Comparison of ENCODE assay signal across 18 cellular contexts in genomic region chr16:30736995-30737793, GRCh38. TPM values are rescaled to one million over a fixed set of nuclear protein-coding genes. Genes with fewer than 3 reads are reported as not detected.
DNase-seq lines count a peak whose midpoint lies in the region; ATAC-seq and TF ChIP-seq lines count a peak whose summit lies in the region.
"Had no signal": no experiment of that assay in that cellular context is flagged by ENCODE, and none has a peak within 500 bp of the region (broad histone marks: within the 10 kb centered on the region; RNA-seq: fewer than 3 reads in every experiment).

No MANE protein-coding gene starts in this region.

- H3K4me1 ChIP-seq in HEK293 (ENCODE audit: control insufficient read depth, insufficient read depth, low read length), result no peaks in the 10 kb centered on the region
- peaks cover 0 to 28% (median 17%) of the 10 kb centered on the region in 6 donors for H3K4me1 ChIP-seq in spleen

- H3K27ac ChIP-seq in HEK293 (ENCODE audit: extremely low read depth, low read depth, low read length), result no peak overlapping the region
- H3K27ac ChIP-seq in spleen, result peak overlapping the region in 1 of 8 donors; percentile 5

- CTCF ChIA-PET in HEK293 (lab: Yijun Ruan, JAX), result no interaction called here

- H3K9me3 ChIP-seq in HEK293 (ENCODE audit: control insufficient read depth, insufficient read depth, low read depth, low read length) (no peaks in the 10 kb centered on the region), spleen (no peaks in the 10 kb centered on the region)

- intact Hi-C loops in dendritic cell treated with granulocyte-macrophage colony-stimulating factor and Interleukin-4, amounts not matched to agents 40 ng/mL and 50 ng/mL, for 4 days (cut with micrococcal nuclease), result no loop called here
- intact Hi-C loops in spleen (cut with DNase I; ENCODE audit: low total_unique reads), result no loop called here
- intact Hi-C loops in activated T-helper 2 cell treated with anti-CD3 and anti-CD28 coated beads, Interferon-gamma antibody, Interleukin-2, Interleukin-4, amounts not matched to agents 10 μg/mL and 5 μg/mL and 100 μg/mL, durations not matched to agents 14 hours and 24 hours and 36 hours (cut with micrococcal nuclease), result no loop called here

- ATAC-seq in activated naive CD4-positive, alpha-beta T cell treated with anti-CD3 and anti-CD28 coated beads, Interleukin-2, amount 50 U/mL, for 72 hours, result no peak
- ATAC-seq in GM21576 (IDR thresholded peaks at IDR 0.05; ENCODE audit: unreplicated experiment), result no peak
- ATAC-seq: Panc1 had no signal

- H3K27ac Mint-ChIP-seq in activated naive CD4-positive, alpha-beta T cell treated with anti-CD3 and anti-CD28 coated beads, Interleukin-2, amount 50 U/mL, for 72 hours, result peak overlapping the region; percentile 3 to 9
- peak overlapping the region; percentile 1 for H3K27ac Mint-ChIP-seq in dendritic cell treated with granulocyte-macrophage colony-stimulating factor and Interleukin-4, amounts not matched to agents 40 ng/mL and 50 ng/mL, for 4 days
- H3K27ac Mint-ChIP-seq in activated T-helper 2 cell treated with anti-CD3 and anti-CD28 coated beads, Interferon-gamma antibody, Interleukin-2, Interleukin-4, amounts not matched to agents 10 μg/mL and 5 μg/mL and 100 μg/mL, durations not matched to agents 14 hours and 24 hours and 36 hours, result no peak overlapping the region
- H3K27ac Mint-ChIP-seq: B cell; CD4-positive, alpha-beta T cell had no signal

- H3K27me3 ChIP-seq in spleen (replicated peaks in 1 of 7), result no peaks in the 10 kb centered on the region

- H3K9me3 Mint-ChIP-seq in activated naive CD4-positive, alpha-beta T cell treated with anti-CD3 and anti-CD28 coated beads, Interleukin-2, amount 50 U/mL, for 72 hours, result no peaks in the 10 kb centered on the region
- no peaks in the 10 kb centered on the region for H3K9me3 Mint-ChIP-seq in dendritic cell treated with granulocyte-macrophage colony-stimulating factor and Interleukin-4, amounts not matched to agents 40 ng/mL and 50 ng/mL, for 4 days
- no peaks in the 10 kb centered on the region for H3K9me3 Mint-ChIP-seq in activated T-helper 2 cell treated with anti-CD3 and anti-CD28 coated beads, Interferon-gamma antibody, Interleukin-2, Interleukin-4, amounts not matched to agents 10 μg/mL and 5 μg/mL and 100 μg/mL, durations not matched to agents 14 hours and 24 hours and 36 hours
- H3K9me3 Mint-ChIP-seq: CD4-positive, alpha-beta T cell had no signal

- H3K4me3 Mint-ChIP-seq in dendritic cell treated with granulocyte-macrophage colony-stimulating factor and Interleukin-4, amounts not matched to agents 40 ng/mL and 50 ng/mL, for 4 days, result no peak overlapping the region
- H3K4me3 Mint-ChIP-seq in activated T-helper 2 cell treated with anti-CD3 and anti-CD28 coated beads, Interferon-gamma antibody, Interleukin-2, Interleukin-4, amounts not matched to agents 10 μg/mL and 5 μg/mL and 100 μg/mL, durations not matched to agents 14 hours and 24 hours and 36 hours (ENCODE audit: low read depth), result no peak overlapping the region
- H3K4me3 Mint-ChIP-seq: B cell; CD4-positive, alpha-beta T cell had no signal

- H3K36me3 Mint-ChIP-seq in activated naive CD4-positive, alpha-beta T cell treated with anti-CD3 and anti-CD28 coated beads, Interleukin-2, amount 50 U/mL, for 72 hours, result peaks cover 17 to 20% of the 10 kb centered on the region in 2 donors
- peaks cover 100% of the 10 kb centered on the region for H3K36me3 Mint-ChIP-seq in dendritic cell treated with granulocyte-macrophage colony-stimulating factor and Interleukin-4, amounts not matched to agents 40 ng/mL and 50 ng/mL, for 4 days (ENCODE audit: low read depth)
- peaks cover 82% of the 10 kb centered on the region for H3K36me3 Mint-ChIP-seq in activated T-helper 2 cell treated with anti-CD3 and anti-CD28 coated beads, Interferon-gamma antibody, Interleukin-2, Interleukin-4, amounts not matched to agents 10 μg/mL and 5 μg/mL and 100 μg/mL, durations not matched to agents 14 hours and 24 hours and 36 hours (ENCODE audit: low read depth)

- no peaks in the 10 kb centered on the region for H3K27me3 Mint-ChIP-seq in dendritic cell treated with granulocyte-macrophage colony-stimulating factor and Interleukin-4, amounts not matched to agents 40 ng/mL and 50 ng/mL, for 4 days
- no peaks in the 10 kb centered on the region for H3K27me3 Mint-ChIP-seq in activated T-helper 2 cell treated with anti-CD3 and anti-CD28 coated beads, Interferon-gamma antibody, Interleukin-2, Interleukin-4, amounts not matched to agents 10 μg/mL and 5 μg/mL and 100 μg/mL, durations not matched to agents 14 hours and 24 hours and 36 hours (ENCODE audit: low read depth)
- H3K27me3 Mint-ChIP-seq: B cell; CD4-positive, alpha-beta T cell had no signal

- TF ChIP-seq POLR2A in spleen (IDR thresholded peaks at IDR 0.05), result no peak

- POLR2A ChIA-PET in HEK293 (lab: Yijun Ruan, JAX), result interaction anchor here (3.8 kb wide), 1 partner anchor 11 kb away, joined by 25 read pairs; the partner anchor contains the start of gene PHKG2

- WGBS in spleen, 5 donors, result 90 to 96% (median 92%) methylated on average over 13 to 17 of the region's 17 CpGs

- DNase-seq in activated naive CD4-positive, alpha-beta T cell treated with anti-CD3 and anti-CD28 coated beads, Interleukin-2, amount 50 U/mL, for 72 hours (ENCODE audit: low spot score in 2 of 2), result no peak
- DNase-seq in activated naive CD4-positive, alpha-beta T cell treated with anti-CD3 and anti-CD28 coated beads, Interleukin-2, amount 50 U/mL, for 16 hours, result no peak
- DNase-seq in spleen, result peak; percentile 74
- no peak for DNase-seq in activated T-helper 2 cell treated with anti-CD3 and anti-CD28 coated beads, Interferon-gamma antibody, Interleukin-2, Interleukin-4, amounts not matched to agents 10 μg/mL and 5 μg/mL and 100 μg/mL, durations not matched to agents 14 hours and 24 hours and 36 hours (ENCODE audit: low spot score)
- DNase-seq: CD4-positive, alpha-beta T cell; DND-41; GDM1; GOT3; NCI-H1417 treated with DMSO at 0.1 percent for 48 hours; NCI-H2029; NCI-H2171 treated with DMSO at 0.1 percent for 48 hours; NCI-H774; Right ventricle myocardium superior had no signal

- no peak overlapping the region for H3K4me3 ChIP-seq in HEK293 (ENCODE audit: low read depth, low read length)
- H3K4me3 ChIP-seq in spleen, result no peak overlapping the region

- H3K36me3 ChIP-seq in HEK293 (ENCODE audit: control insufficient read depth in 2 of 2, insufficient read depth in 1 of 2, low read length in 2 of 2), result peaks cover 55 to 94% of the 10 kb centered on the region in 2 experiments; a peak in 2 of 3 replicates
- peaks cover 15 to 100% (median 72%) of the 10 kb centered on the region in 6 donors for H3K36me3 ChIP-seq in spleen

- peaks cover 18% of the 10 kb centered on the region for H3K4me1 Mint-ChIP-seq in dendritic cell treated with granulocyte-macrophage colony-stimulating factor and Interleukin-4, amounts not matched to agents 40 ng/mL and 50 ng/mL, for 4 days (ENCODE audit: low read depth)
- H3K4me1 Mint-ChIP-seq in activated T-helper 2 cell treated with anti-CD3 and anti-CD28 coated beads, Interferon-gamma antibody, Interleukin-2, Interleukin-4, amounts not matched to agents 10 μg/mL and 5 μg/mL and 100 μg/mL, durations not matched to agents 14 hours and 24 hours and 36 hours (ENCODE audit: low read depth), result peaks cover 4% of the 10 kb centered on the region

- TF ChIP-seq CTCF in HEK293 (tag by site-specific recombination; IDR thresholded peaks at IDR 0.05) (no peak), spleen (IDR thresholded peaks at IDR 0.05 in 8 of 11, conservative IDR thresholded peaks at IDR 0.05 in 3 of 11) (no peak)

TF ChIP-seq in HEK293, 187 proteins besides CTCF, POLR2A, EP300 and RAD21 (continues in another document):
- TF ChIP-seq ZNF211 (tag by site-specific recombination; IDR thresholded peaks at IDR 0.05; ENCODE audit: low read depth) (no peak), ZNF677 (tag by site-specific recombination; IDR thresholded peaks at IDR 0.05) (no peak), ZBTB20 (tag by site-specific recombination; IDR thresholded peaks at IDR 0.05) (no peak), ZNF223 (tag by site-specific recombination; IDR thresholded peaks at IDR 0.05) (peak; percentile 93)

RNA-seq across cellular contexts. Expression of gene PHKG2, which starts 11.0 kb away (rescaled TPM):
- total RNA-seq in activated naive CD4-positive, alpha-beta T cell treated with anti-CD3 and anti-CD28 coated beads, Interleukin-2, amount 50 U/mL, for 72 hours, result 10 to 100 TPM; 32.9 to 61.9 TPM
- total RNA-seq in spleen, result 10 to 100 TPM; 28.5 to 36.7 (median 34.0) TPM
- polyA plus RNA-seq in spleen, result 10 to 100 TPM; 30.3 to 51.6 (median 42.8) TPM
- 38.1 and 41.6 TPM in 2 replicates for total RNA-seq in activated T-helper 2 cell treated with anti-CD3 and anti-CD28 coated beads, Interferon-gamma antibody, Interleukin-2, Interleukin-4, amounts not matched to agents 10 μg/mL and 5 μg/mL and 100 μg/mL, durations not matched to agents 14 hours and 24 hours and 36 hours

RNA-seq across cellular contexts. Expression of gene CFAP119, which starts 24.7 kb away (rescaled TPM):
- 1 to 10 TPM; 2.6 to 3.6 TPM for total RNA-seq in activated naive CD4-positive, alpha-beta T cell treated with anti-CD3 and anti-CD28 coated beads, Interleukin-2, amount 50 U/mL, for 72 hours
- total RNA-seq in spleen, result 1 to 10 TPM; 3.1 to 7.2 (median 4.1) TPM
- 10 to 100 TPM in 1 of 3 donors, 1 to 10 TPM in 2; 8.2 to 15.5 (median 8.3) TPM for polyA plus RNA-seq in spleen
- 2.3 and 2.8 TPM in 2 replicates for total RNA-seq in activated T-helper 2 cell treated with anti-CD3 and anti-CD28 coated beads, Interferon-gamma antibody, Interleukin-2, Interleukin-4, amounts not matched to agents 10 μg/mL and 5 μg/mL and 100 μg/mL, durations not matched to agents 14 hours and 24 hours and 36 hours

RNA-seq across cellular contexts. Expression of gene RNF40, which starts 24.9 kb away (rescaled TPM):
- total RNA-seq in activated naive CD4-positive, alpha-beta T cell treated with anti-CD3 and anti-CD28 coated beads, Interleukin-2, amount 50 U/mL, for 72 hours, result 10 to 100 TPM; 68.9 to 74.4 TPM
- 100 to 1,000 TPM in 2 of 7 donors, 10 to 100 TPM in 5; 65.9 to 111 (median 88.8) TPM for total RNA-seq in spleen
- 10 to 100 TPM; 38.1 to 63.9 (median 50.0) TPM for polyA plus RNA-seq in spleen
- 83.8 and 91.6 TPM in 2 replicates for total RNA-seq in activated T-helper 2 cell treated with anti-CD3 and anti-CD28 coated beads, Interferon-gamma antibody, Interleukin-2, Interleukin-4, amounts not matched to agents 10 μg/mL and 5 μg/mL and 100 μg/mL, durations not matched to agents 14 hours and 24 hours and 36 hours

RNA-seq across cellular contexts. Expression of gene SRCAP, which starts 38.2 kb away (rescaled TPM):
- 10 to 100 TPM; 61.6 to 76.8 TPM for total RNA-seq in activated naive CD4-positive, alpha-beta T cell treated with anti-CD3 and anti-CD28 coated beads, Interleukin-2, amount 50 U/mL, for 72 hours
- 10 to 100 TPM; 52.8 to 85.7 (median 72.7) TPM for total RNA-seq in spleen
- 10 to 100 TPM in 1 of 3 donors, 1 to 10 TPM in 2; 1.2 to 19.0 (median 1.4) TPM for polyA plus RNA-seq in spleen
- 83.6 TPM in 2 replicates for total RNA-seq in activated T-helper 2 cell treated with anti-CD3 and anti-CD28 coated beads, Interferon-gamma antibody, Interleukin-2, Interleukin-4, amounts not matched to agents 10 μg/mL and 5 μg/mL and 100 μg/mL, durations not matched to agents 14 hours and 24 hours and 36 hours

RNA-seq across cellular contexts. Expression of gene ZNF629, which starts 49.8 kb away (rescaled TPM):
- 1 to 10 TPM in 1 of 2 donors, under 1 TPM in 1; 0.16 to 3.6 TPM for total RNA-seq in activated naive CD4-positive, alpha-beta T cell treated with anti-CD3 and anti-CD28 coated beads, Interleukin-2, amount 50 U/mL, for 72 hours
- 10 to 100 TPM in 5 of 7 donors, 1 to 10 TPM in 2; 7.6 to 13.9 (median 12.5) TPM for total RNA-seq in spleen
- 1 to 10 TPM; 1.3 to 3.1 (median 1.7) TPM for polyA plus RNA-seq in spleen
- total RNA-seq in activated T-helper 2 cell treated with anti-CD3 and anti-CD28 coated beads, Interferon-gamma antibody, Interleukin-2, Interleukin-4, amounts not matched to agents 10 μg/mL and 5 μg/mL and 100 μg/mL, durations not matched to agents 14 hours and 24 hours and 36 hours, result 0.78 and 0.82 TPM in 2 replicates
